Comparison of ENCODE assay signal across 16 cellular contexts in genomic region chr20:47557791-47558190, GRCh38.
"Had no signal": no experiment of that assay in that cellular context is flagged by ENCODE, and none has a peak within 500 bp of the region (broad histone marks: within the 10 kb centered on the region; RNA-seq: fewer than 3 reads in every experiment).

No MANE protein-coding gene starts in this region.

- H3K27ac Mint-ChIP-seq: activated T-helper 17 cell treated with anti-CD3 and anti-CD28 coated beads, Interleukin-2, amount 50 U/mL, for 72 hours; immature natural killer cell; progenitor cell of endocrine pancreas; stimulated activated effector memory CD8-positive, alpha-beta T cell treated with anti-CD3 and anti-CD28 coated beads, Interleukin-12 subunit alpha, Interleukin-12 subunit beta, amount 100 ng/mL, for 72 hours had no signal

- H3K36me3 ChIP-seq: lower lobe of right lung, transverse colon had no signal

- ATAC-seq: activated T-helper 17 cell treated with anti-CD3 and anti-CD28 coated beads, Interleukin-2, amount 50 U/mL, for 72 hours; lower lobe of right lung; right cardiac atrium; stimulated activated effector memory CD8-positive, alpha-beta T cell treated with anti-CD3 and anti-CD28 coated beads, Interleukin-12 subunit alpha, Interleukin-12 subunit beta, amount 100 ng/mL, for 72 hours had no signal

- H3K4me3 ChIP-seq: coronary artery, lower lobe of right lung, smooth muscle cell, transverse colon had no signal

- H3K4me2 ChIP-seq: smooth muscle cell had no signal

- H3K27me3 ChIP-seq: transverse colon had no signal

- H3K27ac ChIP-seq: coronary artery, epithelial cell of prostate, lower lobe of right lung had no signal

- H3K9me3 Mint-ChIP-seq: activated T-helper 17 cell treated with anti-CD3 and anti-CD28 coated beads, Interleukin-2, amount 50 U/mL, for 72 hours; immature natural killer cell; stimulated activated effector memory CD8-positive, alpha-beta T cell treated with anti-CD3 and anti-CD28 coated beads, Interleukin-12 subunit alpha, Interleukin-12 subunit beta, amount 100 ng/mL, for 72 hours had no signal

- H3K4me3 Mint-ChIP-seq: activated T-helper 17 cell treated with anti-CD3 and anti-CD28 coated beads, Interleukin-2, amount 50 U/mL, for 72 hours; immature natural killer cell; stimulated activated effector memory CD8-positive, alpha-beta T cell treated with anti-CD3 and anti-CD28 coated beads, Interleukin-12 subunit alpha, Interleukin-12 subunit beta, amount 100 ng/mL, for 72 hours had no signal

- H3K9me3 ChIP-seq: lower lobe of right lung, transverse colon had no signal

- H3K27me3 Mint-ChIP-seq: activated T-helper 17 cell treated with anti-CD3 and anti-CD28 coated beads, Interleukin-2, amount 50 U/mL, for 72 hours; naive B cell; progenitor cell of endocrine pancreas had no signal

- DNase-seq: activated CD4-positive, alpha-beta T cell treated with anti-CD3 and anti-CD28 coated beads, Interleukin-2, amount 50 U/mL, for 1 hour; activated naive CD4-positive, alpha-beta T cell treated with anti-CD3 and anti-CD28 coated beads, Interleukin-2, amount 50 U/mL, for 16 hours; activated T-cell treated with anti-CD3 and anti-CD28 coated beads for 4 hours; caudate nucleus; effector memory CD4-positive, alpha-beta T cell; immature natural killer cell; lower lobe of right lung; naive B cell; right cardiac atrium; transverse colon had no signal
